In the genomic region with DNA sequence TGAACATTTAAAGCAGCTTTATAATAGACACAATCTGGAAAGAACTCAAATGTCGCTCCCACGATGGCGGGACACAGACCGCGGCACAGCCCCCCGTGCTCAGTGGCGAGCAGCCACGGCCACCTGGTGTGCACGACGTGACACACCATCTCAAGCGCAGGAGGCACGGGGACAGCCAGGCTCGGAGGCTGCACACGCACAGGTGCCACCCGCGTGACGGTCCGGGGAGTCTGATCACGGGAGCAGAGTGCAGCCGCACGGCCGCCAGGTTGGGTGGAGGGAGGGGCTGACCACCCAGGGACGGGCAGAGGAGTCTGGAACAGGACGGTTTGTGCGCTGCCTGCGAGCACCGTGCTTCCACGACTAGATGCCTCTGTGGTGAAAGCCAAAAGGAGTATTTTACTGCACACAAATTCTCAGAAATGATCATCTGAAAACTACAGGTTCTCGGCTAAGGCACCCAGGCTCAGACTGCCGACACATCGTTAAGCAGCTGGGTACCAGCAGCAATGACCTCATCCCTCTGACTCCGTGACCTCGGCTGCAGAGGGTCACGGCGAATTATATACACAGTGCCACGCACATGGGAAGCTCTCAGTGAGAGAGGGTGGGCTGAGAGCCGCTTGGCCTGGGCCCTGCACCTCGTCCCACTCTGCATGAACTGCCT, we compare ENCODE assay signal across 2 cellular contexts.
TF ChIP-seq lines count a peak whose summit lies in the region.

No MANE protein-coding gene starts in this region.

TF ChIP-seq in IMR-90, 13 proteins besides CTCF, POLR2A, EP300 and RAD21:
- TF ChIP-seq SMC3 (IDR thresholded peaks at IDR 0.05; ENCODE audit: low read depth, low read length) (no peak), MXI1 (IDR thresholded peaks at IDR 0.05; ENCODE audit: borderline replicate concordance, low read depth, low read length) (no peak), MAFK (IDR thresholded peaks at IDR 0.05; ENCODE audit: low read depth, low read length) (no peak), BHLHE40 (IDR thresholded peaks at IDR 0.05; ENCODE audit: low read depth, low read length) (no peak), RFX5 (IDR thresholded peaks at IDR 0.05; ENCODE audit: low read depth, low read length) (no peak), NFE2L2 (IDR thresholded peaks at IDR 0.05; ENCODE audit: low read depth, low read length) (no peak), FOS (IDR thresholded peaks at IDR 0.05; ENCODE audit: low read depth, low read length) (no peak), MAZ (IDR thresholded peaks at IDR 0.05; ENCODE audit: borderline replicate concordance, low read depth, low read length) (no peak), RCOR1 (IDR thresholded peaks at IDR 0.05; ENCODE audit: insufficient replicate concordance, low read length) (no peak), CEBPB (IDR thresholded peaks at IDR 0.05; ENCODE audit: low read depth, low read length) (no peak), CHD1 (IDR thresholded peaks at IDR 0.05; ENCODE audit: low read depth, low read length) (no peak)
- TF ChIP-seq, protein P1, sequence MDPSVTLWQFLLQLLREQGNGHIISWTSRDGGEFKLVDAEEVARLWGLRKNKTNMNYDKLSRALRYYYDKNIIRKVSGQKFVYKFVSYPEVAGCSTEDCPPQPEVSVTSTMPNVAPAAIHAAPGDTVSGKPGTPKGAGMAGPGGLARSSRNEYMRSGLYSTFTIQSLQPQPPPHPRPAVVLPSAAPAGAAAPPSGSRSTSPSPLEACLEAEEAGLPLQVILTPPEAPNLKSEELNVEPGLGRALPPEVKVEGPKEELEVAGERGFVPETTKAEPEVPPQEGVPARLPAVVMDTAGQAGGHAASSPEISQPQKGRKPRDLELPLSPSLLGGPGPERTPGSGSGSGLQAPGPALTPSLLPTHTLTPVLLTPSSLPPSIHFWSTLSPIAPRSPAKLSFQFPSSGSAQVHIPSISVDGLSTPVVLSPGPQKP (IDR thresholded peaks at IDR 0.05; ENCODE audit: borderline replicate concordance, low read depth, low read length): no peak
- TF ChIP-seq, protein P2, sequence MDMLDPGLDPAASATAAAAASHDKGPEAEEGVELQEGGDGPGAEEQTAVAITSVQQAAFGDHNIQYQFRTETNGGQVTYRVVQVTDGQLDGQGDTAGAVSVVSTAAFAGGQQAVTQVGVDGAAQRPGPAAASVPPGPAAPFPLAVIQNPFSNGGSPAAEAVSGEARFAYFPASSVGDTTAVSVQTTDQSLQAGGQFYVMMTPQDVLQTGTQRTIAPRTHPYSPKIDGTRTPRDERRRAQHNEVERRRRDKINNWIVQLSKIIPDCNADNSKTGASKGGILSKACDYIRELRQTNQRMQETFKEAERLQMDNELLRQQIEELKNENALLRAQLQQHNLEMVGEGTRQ (IDR thresholded peaks at IDR 0.05; ENCODE audit: low read depth, low read length): no peak

TF ChIP-seq in H1, 55 proteins besides CTCF, POLR2A, EP300 and RAD21:
- TF ChIP-seq POLR2AphosphoS5 (IDR thresholded peaks at IDR 0.05; ENCODE audit: low read depth, low read length) (no peak), ZNF274 (IDR thresholded peaks at IDR 0.05; ENCODE audit: borderline replicate concordance, extremely low read depth, low read length) (no peak), CBX5 (IDR thresholded peaks at IDR 0.05; ENCODE audit: low read depth, low read length) (no peak), TAF7 (optimal IDR thresholded peaks at IDR 0.05; ENCODE audit: borderline replicate concordance, low read depth, low read length) (no peak), GABPA (IDR thresholded peaks at IDR 0.05; ENCODE audit: borderline replicate concordance, insufficient read depth, low read length) (no peak), GTF2F1 (IDR thresholded peaks at IDR 0.05; ENCODE audit: borderline replicate concordance, low read depth, low read length) (no peak), POU5F1 (IDR thresholded peaks at IDR 0.05; ENCODE audit: low read depth, low read length) (no peak), RXRA (IDR thresholded peaks at IDR 0.05; ENCODE audit: insufficient read depth, low read depth, low read length) (no peak)
- TF ChIP-seq, protein P3, sequence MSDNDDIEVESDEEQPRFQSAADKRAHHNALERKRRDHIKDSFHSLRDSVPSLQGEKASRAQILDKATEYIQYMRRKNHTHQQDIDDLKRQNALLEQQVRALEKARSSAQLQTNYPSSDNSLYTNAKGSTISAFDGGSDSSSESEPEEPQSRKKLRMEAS (IDR thresholded peaks at IDR 0.05): no peak
TF ChIP-seq in H1: peak in this region for 0.
